Comparison of ENCODE assay signal across 13 cellular contexts in the genomic region with DNA sequence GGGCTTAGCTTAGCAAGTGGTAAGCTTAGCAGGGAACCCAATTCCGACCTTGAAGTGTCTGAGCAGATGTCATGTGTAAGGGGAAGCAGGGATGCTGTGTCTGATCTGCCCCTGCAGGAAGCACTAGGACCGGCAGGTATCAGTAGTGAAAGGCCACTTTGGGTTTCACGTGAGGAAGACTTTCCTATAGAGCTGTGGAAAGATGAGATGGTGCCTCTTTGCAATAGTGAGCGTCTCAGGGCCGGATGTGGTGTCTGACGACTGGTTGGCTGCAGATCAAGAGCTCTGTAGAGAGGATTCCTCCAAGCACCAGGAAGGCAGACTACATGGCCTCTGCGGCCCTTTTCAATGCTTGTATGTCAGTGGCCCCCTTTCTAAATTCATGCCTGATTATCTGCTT.
DNase-seq lines count a peak whose midpoint lies in the region; ATAC-seq lines count a peak whose summit lies in the region.
"Had no signal": no experiment of that assay in that cellular context is flagged by ENCODE, and none has a peak within 500 bp of the region (broad histone marks: within the 10 kb centered on the region; RNA-seq: fewer than 3 reads in every experiment).

No MANE protein-coding gene starts in this region.

- intact Hi-C loops in activated CD4-positive, alpha-beta T cell treated with anti-CD3 and anti-CD28 coated beads, Interleukin-2, amount 10 ng/mL, durations not matched to agents 24 days and 14 days (cut with micrococcal nuclease), result no loop called here
- intact Hi-C loops in posterior vena cava (cut with DNase I), result no loop called here

- no peaks in the 10 kb centered on the region for H3K9me3 ChIP-seq in CD4-positive, CD25-positive, alpha-beta regulatory T cell (ENCODE audit: control insufficient read depth in 2 of 2, low read length in 2 of 2)
- H3K9me3 ChIP-seq: ascending aorta, BE2C, vagina had no signal

- H3K27me3 ChIP-seq in CD4-positive, CD25-positive, alpha-beta regulatory T cell (ENCODE audit: control insufficient read depth, insufficient read depth, low read length), result no peaks in the 10 kb centered on the region
- H3K27me3 ChIP-seq: ascending aorta, BE2C, vagina had no signal

- H3K4me3 ChIP-seq in CD4-positive, CD25-positive, alpha-beta regulatory T cell (ENCODE audit: low read depth, low read length), result no peak overlapping the region
- H3K4me3 ChIP-seq: ascending aorta, vagina had no signal

- H3K9me3 Mint-ChIP-seq in CD4-positive, CD25-positive, alpha-beta regulatory T cell, result peaks cover 0 to 5% (median 0%) of the 10 kb centered on the region in 7 donors
- H3K9me3 Mint-ChIP-seq in activated CD4-positive, alpha-beta T cell treated with anti-CD3 and anti-CD28 coated beads, Interleukin-2, amount 10 ng/mL, durations not matched to agents 24 days and 14 days, result peaks cover 13% of the 10 kb centered on the region
- H3K9me3 Mint-ChIP-seq in effector memory CD8-positive, alpha-beta T cell, result no peaks in the 10 kb centered on the region

- peak overlapping the region in 1 of 4 donors; percentile 41 for H3K4me3 Mint-ChIP-seq in CD4-positive, CD25-positive, alpha-beta regulatory T cell
- H3K4me3 Mint-ChIP-seq in activated CD4-positive, alpha-beta T cell treated with anti-CD3 and anti-CD28 coated beads, Interleukin-2, amount 10 ng/mL, durations not matched to agents 24 days and 14 days, result no peak overlapping the region
- H3K4me3 Mint-ChIP-seq in effector memory CD8-positive, alpha-beta T cell, result no peak overlapping the region

- no peak overlapping the region for H3K27ac ChIP-seq in CD4-positive, CD25-positive, alpha-beta regulatory T cell (ENCODE audit: insufficient read depth, low read length, poor library complexity, severe bottlenecking)
- H3K27ac ChIP-seq: ascending aorta, vagina had no signal

- no peaks in the 10 kb centered on the region for H3K36me3 ChIP-seq in CD4-positive, CD25-positive, alpha-beta regulatory T cell (ENCODE audit: control insufficient read depth, insufficient read depth, low read length)
- H3K36me3 ChIP-seq: ascending aorta, BE2C, vagina had no signal

- H3K36me3 Mint-ChIP-seq in CD4-positive, CD25-positive, alpha-beta regulatory T cell, result no peaks in the 10 kb centered on the region
- H3K36me3 Mint-ChIP-seq in activated CD4-positive, alpha-beta T cell treated with anti-CD3 and anti-CD28 coated beads, Interleukin-2, amount 10 ng/mL, durations not matched to agents 24 days and 14 days (ENCODE audit: low read depth), result peaks cover 14% of the 10 kb centered on the region
- no peaks in the 10 kb centered on the region for H3K36me3 Mint-ChIP-seq in effector memory CD8-positive, alpha-beta T cell (ENCODE audit: insufficient read depth)

- peak overlapping the region in 2 of 3 donors; percentile 3 to 52 for H3K27ac Mint-ChIP-seq in CD4-positive, CD25-positive, alpha-beta regulatory T cell
- H3K27ac Mint-ChIP-seq in activated CD4-positive, alpha-beta T cell treated with anti-CD3 and anti-CD28 coated beads, Interleukin-2, amount 10 ng/mL, durations not matched to agents 24 days and 14 days, result no peak overlapping the region
- H3K27ac Mint-ChIP-seq in effector memory CD8-positive, alpha-beta T cell, result no peak overlapping the region

- H3K27me3 Mint-ChIP-seq in CD4-positive, CD25-positive, alpha-beta regulatory T cell, result no peaks in the 10 kb centered on the region
- H3K27me3 Mint-ChIP-seq in activated CD4-positive, alpha-beta T cell treated with anti-CD3 and anti-CD28 coated beads, Interleukin-2, amount 10 ng/mL, durations not matched to agents 24 days and 14 days, result no peaks in the 10 kb centered on the region
- no peaks in the 10 kb centered on the region for H3K27me3 Mint-ChIP-seq in effector memory CD8-positive, alpha-beta T cell

- DNase-seq in CD4-positive, CD25-positive, alpha-beta regulatory T cell, result peak in 1 of 3 donors; percentile 50
- DNase-seq in activated CD4-positive, alpha-beta T cell treated with anti-CD3 and anti-CD28 coated beads, Interleukin-2, amount 10 ng/mL, durations not matched to agents 24 days and 14 days, result peak; percentile 65
- DNase-seq in effector memory CD8-positive, alpha-beta T cell, result peak in 2 of 3 experiments; percentile 2 to 30
- no peak for DNase-seq in posterior vena cava (ENCODE audit: low spot score)
- DNase-seq in retina, result no peak
- DNase-seq in NCI-H1105 (lab: John Stamatoyannopoulos, UW), result no peak
- no peak for DNase-seq in hippocampal formation (lab: John Stamatoyannopoulos, UW)
- DNase-seq: BE2C, mesenchymal stem cell, NCI-H187 treated with DMSO at 0.1 percent for 48 hours had no signal

- no peaks in the 10 kb centered on the region for H3K4me1 ChIP-seq in CD4-positive, CD25-positive, alpha-beta regulatory T cell (ENCODE audit: control insufficient read depth, insufficient read depth, low read length, poor library complexity, severe bottlenecking)
- H3K4me1 ChIP-seq: ascending aorta, BE2C, vagina had no signal

- H3K4me1 Mint-ChIP-seq in CD4-positive, CD25-positive, alpha-beta regulatory T cell, result peaks cover 0 to 2% (median 0%) of the 10 kb centered on the region in 4 donors
- H3K4me1 Mint-ChIP-seq in activated CD4-positive, alpha-beta T cell treated with anti-CD3 and anti-CD28 coated beads, Interleukin-2, amount 10 ng/mL, durations not matched to agents 24 days and 14 days, result peaks cover 14% of the 10 kb centered on the region
- peaks cover 0 to 8% of the 10 kb centered on the region in 2 donors for H3K4me1 Mint-ChIP-seq in effector memory CD8-positive, alpha-beta T cell (ENCODE audit: low read depth in 2 of 2)

- peak; percentile 64 to 70 for ATAC-seq in CD4-positive, CD25-positive, alpha-beta regulatory T cell (ENCODE audit: low read depth in 2 of 2)
- peak; percentile 72 for ATAC-seq in HG02885 (IDR thresholded peaks at IDR 0.05; ENCODE audit: poor library complexity, unreplicated experiment)
- ATAC-seq in effector memory CD8-positive, alpha-beta T cell (replicated peaks), result peak; percentile 97

Comparison
In these comparisons a context has a peak if more than half of its experiments do, and no peak if none do; other contexts are left out.
1. DNase-seq: peak in activated CD4-positive, alpha-beta T cell treated with anti-CD3 and anti-CD28 coated beads, Interleukin-2, amount 10 ng/mL, durations not matched to agents 24 days and 14 days (single experiment) and effector memory CD8-positive, alpha-beta T cell (2 of 3); none in posterior vena cava (single experiment), retina (single experiment), NCI-H1105 (single experiment) and hippocampal formation (0 of 2).
2. H3K27ac Mint-ChIP-seq: peak in CD4-positive, CD25-positive, alpha-beta regulatory T cell (2 of 3); none in activated CD4-positive, alpha-beta T cell treated with anti-CD3 and anti-CD28 coated beads, Interleukin-2, amount 10 ng/mL, durations not matched to agents 24 days and 14 days (single experiment) and effector memory CD8-positive, alpha-beta T cell (0 of 2).
3. Peak in every context shown above with its lines, with median percentiles within 50 percentile points of each other: ATAC-seq.